In the genomic region with DNA sequence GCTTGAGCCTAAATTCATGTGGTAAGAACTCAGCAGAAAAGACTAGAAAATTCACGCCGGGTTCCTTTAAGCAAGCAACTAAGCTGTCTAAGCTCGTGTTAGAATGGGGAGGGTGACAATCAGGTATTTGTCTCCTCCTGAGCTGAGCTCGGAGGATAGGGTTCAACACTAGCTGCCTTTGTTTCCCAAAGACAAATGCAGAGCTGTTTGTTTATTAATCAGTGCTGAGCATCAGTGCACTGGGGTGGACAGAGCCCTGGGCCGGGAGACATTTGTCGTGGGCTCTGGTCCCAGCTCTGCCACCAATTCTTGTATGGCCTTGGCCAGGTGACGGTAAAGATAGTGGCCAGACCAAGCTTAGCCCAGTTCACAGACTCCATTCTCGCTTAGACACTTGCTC, we compare ENCODE assay signal across 1 cellular context.
TF ChIP-seq lines count a peak whose summit lies in the region.

No MANE protein-coding gene starts in this region.

TF ChIP-seq in HepG2, 621 proteins besides CTCF, POLR2A, EP300 and RAD21:
- TF ChIP-seq ZSCAN25 (CRISPR knock-in tag; IDR thresholded peaks at IDR 0.05), result no peak
- no peak for TF ChIP-seq NFE2L1 (CRISPR knock-in tag; IDR thresholded peaks at IDR 0.05; ENCODE audit: borderline replicate concordance)
- no peak for TF ChIP-seq DNMT3B (CRISPR knock-in tag; conservative IDR thresholded peaks at IDR 0.05)
- TF ChIP-seq TBX3 (IDR thresholded peaks at IDR 0.05; ENCODE audit: borderline replicate concordance), result no peak
- no peak for TF ChIP-seq SRSF4 (IDR thresholded peaks at IDR 0.05; ENCODE audit: low read depth, low read length, poor library complexity, severe bottlenecking)
- TF ChIP-seq MLLT10 (CRISPR knock-in tag; IDR thresholded peaks at IDR 0.05), result no peak
- TF ChIP-seq ZNF749 (CRISPR knock-in tag; IDR thresholded peaks at IDR 0.05; ENCODE audit: borderline replicate concordance), result no peak
